ENCODE assay signal across 9 cellular contexts in the genomic region with DNA sequence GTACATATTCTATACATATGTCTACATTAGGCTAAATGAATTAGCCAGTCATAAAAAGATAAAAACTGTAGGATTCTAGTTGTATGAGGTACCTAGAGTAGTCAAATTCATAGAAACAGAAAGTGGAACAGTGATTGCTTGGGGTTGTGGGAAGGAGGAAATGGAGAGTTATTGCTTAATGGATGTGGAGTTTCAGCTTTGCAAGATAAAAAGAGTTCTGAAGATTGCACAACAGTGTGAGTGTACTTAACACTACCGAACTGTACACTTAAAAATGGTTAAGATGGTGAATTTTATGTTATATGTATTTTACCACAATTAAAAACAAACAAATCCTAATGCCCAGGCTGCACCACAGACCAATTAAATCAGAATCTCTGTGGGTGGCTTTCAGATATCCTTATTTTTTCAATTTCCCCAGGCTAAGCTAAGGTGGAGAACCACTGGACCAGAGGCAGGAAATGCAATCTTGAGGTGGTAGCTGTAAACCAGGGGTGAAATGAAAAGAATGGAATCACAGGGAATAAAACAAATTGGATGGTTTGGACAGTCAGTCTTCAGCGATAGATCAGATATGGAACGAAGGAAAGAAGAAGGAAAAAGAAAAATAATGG.
A peak's percentile ranks its signal among the peaks of the same experiment; 100 is the strongest.
DNase-seq lines count a peak whose midpoint lies in the region; FAIRE-seq and TF ChIP-seq lines count a peak whose summit lies in the region.
"Had no signal": no experiment of that assay in that cellular context is flagged by ENCODE, and none has a peak within 500 bp of the region (broad histone marks: within the 10 kb centered on the region; RNA-seq: fewer than 3 reads in every experiment).

No MANE protein-coding gene starts in this region.

- no peaks in the 10 kb centered on the region for H3K36me3 ChIP-seq in bronchial epithelial cell (ENCODE audit: control insufficient read depth, insufficient read depth, low read length)

- no peaks in the 10 kb centered on the region for H3K27me3 Mint-ChIP-seq in nephron (ENCODE audit: low read depth)

- peak; percentile 40 for DNase-seq in EL
- peak; percentile 68 for DNase-seq in M059J (ENCODE audit: low read depth)
- DNase-seq in bronchial epithelial cell (ENCODE audit: low read depth), result peak; percentile 87
- no peak for DNase-seq in ecto neural progenitor cell (ENCODE audit: low spot score)
- DNase-seq in DMS53 (lab: John Stamatoyannopoulos, UW), result no peak
- no peak for DNase-seq in kidney glomerular epithelial cell (lab: John Stamatoyannopoulos, UW)
- DNase-seq in NCI-H2081 treated with DMSO at 0.1 percent for 48 hours (lab: John Stamatoyannopoulos, UW), result no peak
- DNase-seq: NCI-H2171 treated with DMSO at 0.1 percent for 48 hours had no signal

- H3K4me3 ChIP-seq in bronchial epithelial cell (ENCODE audit: low read depth, low read length), result no peak overlapping the region

- no peak for FAIRE-seq in bronchial epithelial cell (lab: Jason Lieb, UNC)

- H3K9me3 Mint-ChIP-seq in nephron, result peaks cover 15% of the 10 kb centered on the region

- peak overlapping the region in 2 of 3 experiments; percentile 13 to 24 for H3K27ac Mint-ChIP-seq in nephron

- H3K27me3 ChIP-seq in bronchial epithelial cell (ENCODE audit: control insufficient read depth, insufficient read depth, low read length), result no peaks in the 10 kb centered on the region

- no peak overlapping the region for H3K4me3 Mint-ChIP-seq in nephron

- peaks cover 46% of the 10 kb centered on the region for H3K4me1 Mint-ChIP-seq in nephron

- peaks cover 5% of the 10 kb centered on the region for H3K36me3 Mint-ChIP-seq in nephron (ENCODE audit: low read depth)

- TF ChIP-seq CTCF in bronchial epithelial cell (IDR thresholded peaks at IDR 0.05; ENCODE audit: insufficient read depth, low read length, severe bottlenecking) (no peak), nephron (IDR thresholded peaks at IDR 0.05; ENCODE audit: unreplicated experiment in 3 of 3) (no peak)

Comparison
In these comparisons a context has a peak if more than half of its experiments do, and no peak if none do; other contexts are left out.
1. DNase-seq: peak in EL (single experiment), M059J (single experiment) and bronchial epithelial cell (single experiment); none in ecto neural progenitor cell (single experiment), DMS53 (single experiment), kidney glomerular epithelial cell (single experiment) and NCI-H2081 treated with DMSO at 0.1 percent for 48 hours (single experiment).